In genomic region chr7:41754046-41754445, GRCh38 we compare ENCODE assay signal across 20 cellular contexts.
"Had no signal": no experiment of that assay in that cellular context is flagged by ENCODE, and none has a peak within 500 bp of the region (broad histone marks: within the 10 kb centered on the region; RNA-seq: fewer than 3 reads in every experiment).

No MANE protein-coding gene starts in this region.

- H3K4me2 ChIP-seq: neural progenitor cell had no signal

- H3K27me3 ChIP-seq: colonic mucosa, heart left ventricle, neural progenitor cell, ovary, tibial artery had no signal

- ATAC-seq: heart left ventricle; lower lobe of right lung; natural killer cell treated with Interleukin-12 subunit alpha and Interleukin-12 subunit beta and Interleukin-15 and Interleukin-18, amount 100 ng/mL, for 72 hours; right cardiac atrium; stimulated activated effector memory CD8-positive, alpha-beta T cell treated with anti-CD3 and anti-CD28 coated beads, Interleukin-12 subunit alpha, Interleukin-12 subunit beta, amount 100 ng/mL, for 72 hours had no signal

- H2AFZ ChIP-seq: neural progenitor cell had no signal

- FAIRE-seq: frontal cortex, islet of Langerhans, small intestine had no signal

- DNase-seq: colonic mucosa; dermis blood vessel endothelial cell; heart left ventricle; hypothalamus; left ventricle myocardium inferior; lower lobe of right lung; mesenchymal stem cell; midbrain; nucleus accumbens; ovary; right cardiac atrium; small intestine; stimulated activated CD4-positive, alpha-beta T cell treated with anti-CD3 and anti-CD28 coated beads, Interleukin-2, amount 100 ng/mL, for 48 hours; stimulated activated CD8-positive, alpha-beta memory T cell treated with anti-CD3 and anti-CD28 coated beads, Interleukin-4, amount 100 ng/mL, for 48 hours; tibial artery had no signal

- H3K36me3 ChIP-seq: colonic mucosa, heart left ventricle, left ventricle myocardium inferior, lower lobe of right lung, neural progenitor cell, ovary, tibial artery had no signal

- H3K4me3 ChIP-seq: colonic mucosa, heart left ventricle, left ventricle myocardium inferior, lower lobe of right lung, neural progenitor cell, ovary, tibial artery had no signal

- H3K9ac ChIP-seq: neural progenitor cell had no signal

- H3K9me3 ChIP-seq: ovary, tibial artery had no signal

- H3K4me1 ChIP-seq: colonic mucosa, heart left ventricle, left ventricle myocardium inferior, lower lobe of right lung, neural progenitor cell, tibial artery had no signal

- H3K27ac ChIP-seq: colonic mucosa, heart left ventricle, left ventricle myocardium inferior, lower lobe of right lung, neural progenitor cell, ovary, tibial artery had no signal
